ENCODE assay signal across 17 cellular contexts in the genomic region with DNA sequence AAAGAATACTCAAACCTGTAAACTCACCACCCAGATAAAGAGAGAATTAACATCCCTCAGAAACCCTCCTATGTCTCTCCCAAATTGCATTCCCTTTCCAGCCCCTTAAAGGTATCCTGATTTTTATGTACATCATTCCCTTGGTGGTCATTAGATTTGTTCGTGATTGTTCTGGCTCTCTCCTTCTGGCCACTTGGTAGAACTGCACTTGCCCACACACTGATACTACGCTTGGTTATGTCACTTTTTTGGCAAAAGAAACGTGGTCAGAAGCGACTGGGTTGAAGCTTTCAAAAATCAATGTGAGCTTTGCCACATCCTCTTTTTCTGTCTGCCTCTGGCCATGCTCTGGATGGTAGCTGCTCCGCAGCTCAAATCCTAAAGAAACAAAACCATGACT.
A peak's percentile ranks its signal among the peaks of the same experiment; 100 is the strongest.
DNase-seq lines count a peak whose midpoint lies in the region; ATAC-seq and TF ChIP-seq lines count a peak whose summit lies in the region.
"Had no signal": no experiment of that assay in that cellular context is flagged by ENCODE, and none has a peak within 500 bp of the region (broad histone marks: within the 10 kb centered on the region; RNA-seq: fewer than 3 reads in every experiment).

No MANE protein-coding gene starts in this region.

- no peaks in the 10 kb centered on the region for H3K4me1 ChIP-seq in smooth muscle cell (ENCODE audit: low read depth)

- H3K36me3 Mint-ChIP-seq in activated naive CD4-positive, alpha-beta T cell treated with anti-CD3 and anti-CD28 coated beads, Interleukin-2, amount 50 U/mL, for 72 hours: no peaks in the 10 kb centered on the region

- TF ChIP-seq CTCF in NB4 (IDR thresholded peaks at IDR 0.05; ENCODE audit: low read depth, low read length): peak; percentile 37
- 0 out of 2 replicates have a peak, but pooled peaks have one; percentile 27 for TF ChIP-seq CTCF in WERI-Rb-1 (IDR thresholded peaks at IDR 0.05; ENCODE audit: low read depth, low read length)
- peak; percentile 21 for TF ChIP-seq CTCF in smooth muscle cell (IDR thresholded peaks at IDR 0.05; ENCODE audit: borderline replicate concordance, insufficient read depth, poor library complexity, severe bottlenecking)

- DNase-seq in NB4 (ENCODE audit: low read depth) (peak; percentile 14), WERI-Rb-1 (peak; percentile 10), smooth muscle cell (lab: John Stamatoyannopoulos, UW; ENCODE audit: unreplicated experiment) (no peak), activated T-cell treated with anti-CD3 and anti-CD28 coated beads for 4 hours (no peak)
- DNase-seq in activated naive CD4-positive, alpha-beta T cell treated with anti-CD3 and anti-CD28 coated beads, Interleukin-2, amount 50 U/mL, for 72 hours (ENCODE audit: low spot score in 2 of 2): no peak
- DNase-seq in stimulated activated CD4-positive, alpha-beta T cell treated with anti-CD3 and anti-CD28 coated beads, Interleukin-4, amount 100 ng/mL, for 4 hours: no peak
- DNase-seq: activated CD8-positive, alpha-beta T cell treated with anti-CD3 and anti-CD28 coated beads for 36 hours; C1 segment of cervical spinal cord; EL; IMR-90; left colon; NCI-H1436; NCI-H446 treated with DMSO at 0.1 percent for 48 hours had no signal

- H3K27me3 ChIP-seq in WERI-Rb-1 (ENCODE audit: insufficient read depth, low read depth, severe bottlenecking) (peaks cover 96% of the 10 kb centered on the region), smooth muscle cell (ENCODE audit: low read depth) (no peaks in the 10 kb centered on the region)

- H3K4me2 ChIP-seq in smooth muscle cell: no peak overlapping the region

- H3K4me3 ChIP-seq in NB4 (ENCODE audit: low read depth, low read length) (no peak overlapping the region), WERI-Rb-1 (ENCODE audit: low read depth, low read length) (no peak overlapping the region), smooth muscle cell (no peak overlapping the region)
- H3K4me3 ChIP-seq: thoracic aorta had no signal

- WGBS in smooth muscle cell (ENCODE audit: low lambda C conversion rate): 68% methylated on average over 5 of the region's 5 CpGs

- H3K36me3 ChIP-seq in WERI-Rb-1 (no peaks in the 10 kb centered on the region), smooth muscle cell (ENCODE audit: low read depth) (no peaks in the 10 kb centered on the region)
- H3K36me3 ChIP-seq: thoracic aorta had no signal

- H3K9me3 Mint-ChIP-seq in activated naive CD4-positive, alpha-beta T cell treated with anti-CD3 and anti-CD28 coated beads, Interleukin-2, amount 50 U/mL, for 72 hours: no peaks in the 10 kb centered on the region
- H3K9me3 Mint-ChIP-seq: activated CD8-positive, alpha-beta T cell treated with anti-CD3 and anti-CD28 coated beads for 36 hours; activated T-helper 2 cell treated with anti-CD3 and anti-CD28 coated beads, Interferon-gamma antibody, Interleukin-2, Interleukin-4, amounts not matched to agents 10 μg/mL and 5 μg/mL and 100 μg/mL, durations not matched to agents 14 hours and 24 hours and 36 hours had no signal

- H3K9me3 ChIP-seq in WERI-Rb-1 (ENCODE audit: severe bottlenecking) (peaks cover 2% of the 10 kb centered on the region), smooth muscle cell (replicated peaks; ENCODE audit: low read depth) (no peaks in the 10 kb centered on the region)
- H3K9me3 ChIP-seq: thoracic aorta had no signal

- no peak overlapping the region for H3K27ac ChIP-seq in WERI-Rb-1
- H3K27ac ChIP-seq in smooth muscle cell (ENCODE audit: low read depth): no peak overlapping the region
- H3K27ac ChIP-seq: thoracic aorta had no signal

- H3K27ac Mint-ChIP-seq in activated naive CD4-positive, alpha-beta T cell treated with anti-CD3 and anti-CD28 coated beads, Interleukin-2, amount 50 U/mL, for 72 hours: no peak overlapping the region
- H3K27ac Mint-ChIP-seq: activated CD8-positive, alpha-beta T cell treated with anti-CD3 and anti-CD28 coated beads for 36 hours; activated T-helper 2 cell treated with anti-CD3 and anti-CD28 coated beads, Interferon-gamma antibody, Interleukin-2, Interleukin-4, amounts not matched to agents 10 μg/mL and 5 μg/mL and 100 μg/mL, durations not matched to agents 14 hours and 24 hours and 36 hours had no signal

- H2AFZ ChIP-seq in smooth muscle cell (ENCODE audit: low read depth): no peak overlapping the region

- no peak overlapping the region for H3K9ac ChIP-seq in smooth muscle cell (ENCODE audit: low read depth)

- ATAC-seq in GM18868 (IDR thresholded peaks at IDR 0.05; ENCODE audit: unreplicated experiment): peak; percentile 70
- no peak for ATAC-seq in activated naive CD4-positive, alpha-beta T cell treated with anti-CD3 and anti-CD28 coated beads, Interleukin-2, amount 50 U/mL, for 72 hours
- ATAC-seq: activated CD8-positive, alpha-beta T cell treated with anti-CD3 and anti-CD28 coated beads for 36 hours; esophagus mucosa; left colon had no signal

- H3F3A ChIP-seq in smooth muscle cell (ENCODE audit: low read depth): no peaks in the 10 kb centered on the region

- H3K79me2 ChIP-seq in smooth muscle cell (ENCODE audit: low read depth): no peaks in the 10 kb centered on the region

- no peak for TF ChIP-seq POLR2A in NB4 (IDR thresholded peaks at IDR 0.05; ENCODE audit: extremely low read depth, insufficient read length)

- no peaks in the 10 kb centered on the region for H4K20me1 ChIP-seq in smooth muscle cell (ENCODE audit: low read depth)

Comparison
In these comparisons a context has a peak if more than half of its experiments do, and no peak if none do; other contexts are left out.
1. DNase-seq: peak in NB4 (single experiment) and WERI-Rb-1 (single experiment); none in smooth muscle cell (single experiment), activated T-cell treated with anti-CD3 and anti-CD28 coated beads for 4 hours (single experiment), activated naive CD4-positive, alpha-beta T cell treated with anti-CD3 and anti-CD28 coated beads, Interleukin-2, amount 50 U/mL, for 72 hours (0 of 2) and stimulated activated CD4-positive, alpha-beta T cell treated with anti-CD3 and anti-CD28 coated beads, Interleukin-4, amount 100 ng/mL, for 4 hours (0 of 2).
2. Peak in every context shown above with its lines, with median percentiles within 50 percentile points of each other: CTCF ChIP-seq.